13 cellular contexts compared by ENCODE assay signal in genomic region chr2:1714291-1715064, GRCh38. TPM values are rescaled to one million over a fixed set of nuclear protein-coding genes. Genes with fewer than 3 reads are reported as not detected.
DNase-seq lines count a peak whose midpoint lies in the region; ATAC-seq and TF ChIP-seq lines count a peak whose summit lies in the region.
"Had no signal": no experiment of that assay in that cellular context is flagged by ENCODE, and none has a peak within 500 bp of the region (broad histone marks: within the 10 kb centered on the region; RNA-seq: fewer than 3 reads in every experiment).

No MANE protein-coding gene starts in this region.

- no peaks in the 10 kb centered on the region for H3K27me3 ChIP-seq in H9 (ENCODE audit: insufficient read depth, low read length)
- H3K27me3 ChIP-seq in stomach: peaks cover 0 to 5% (median 0%) of the 10 kb centered on the region in 3 donors
- no peaks in the 10 kb centered on the region for H3K27me3 ChIP-seq in upper lobe of left lung

- no peak overlapping the region for H3K4me2 ChIP-seq in H9 (ENCODE audit: insufficient read depth, insufficient read length, low read length)

- no peak for TF ChIP-seq CTCF in H9 (conservative IDR thresholded peaks at IDR 0.05)
- TF ChIP-seq CTCF in chondrocyte (IDR thresholded peaks at IDR 0.05): no peak
- TF ChIP-seq CTCF in nephron (IDR thresholded peaks at IDR 0.05; ENCODE audit: unreplicated experiment in 3 of 3): no peak
- TF ChIP-seq CTCF in stomach (IDR thresholded peaks at IDR 0.05): no peak
- TF ChIP-seq CTCF in GM10266 (IDR thresholded peaks at IDR 0.05; ENCODE audit: control insufficient read depth, insufficient read depth, low read depth, missing control alignments): no peak
- TF ChIP-seq CTCF in upper lobe of left lung (IDR thresholded peaks at IDR 0.05): no peak
- TF ChIP-seq CTCF in omental fat pad (IDR thresholded peaks at IDR 0.05): no peak

- peaks cover 14% of the 10 kb centered on the region for H3K79me1 ChIP-seq in H9 (ENCODE audit: insufficient read depth, low read depth, low read length, poor library complexity, severe bottlenecking)

- no peak overlapping the region for H2BK15ac ChIP-seq in H9 (ENCODE audit: low read depth, low read length)

- H3K36me3 Mint-ChIP-seq in H9 (ENCODE audit: insufficient read depth in 1 of 3, low read depth in 3 of 3): peaks cover 0 to 2% (median 0%) of the 10 kb centered on the region in 3 experiments; a peak in 3 of 7 replicates
- no peaks in the 10 kb centered on the region for H3K36me3 Mint-ChIP-seq in chondrocyte (ENCODE audit: low read depth)
- peaks cover 4% of the 10 kb centered on the region for H3K36me3 Mint-ChIP-seq in nephron (ENCODE audit: low read depth)
- H3K36me3 Mint-ChIP-seq: CD8-positive, alpha-beta memory T cell had no signal

- no peak overlapping the region for H3K18ac ChIP-seq in H9 (ENCODE audit: insufficient read length, low read depth, low read length)

- H2AK5ac ChIP-seq in H9 (ENCODE audit: insufficient read length, low read length): no peak overlapping the region

- H3K27me3 Mint-ChIP-seq in H9 (ENCODE audit: low read depth) (peaks cover 2% of the 10 kb centered on the region; the same call in 1 of the 2 replicates), chondrocyte (ENCODE audit: low read depth) (no peaks in the 10 kb centered on the region), nephron (ENCODE audit: low read depth) (no peaks in the 10 kb centered on the region)
- H3K27me3 Mint-ChIP-seq: activated CD4-positive, alpha-beta T cell treated with anti-CD3 and anti-CD28 coated beads, Interleukin-2, amount 10 ng/mL, durations not matched to agents 24 days and 14 days had no signal

- no peak overlapping the region for H3K23ac ChIP-seq in H9 (ENCODE audit: insufficient read length, low read depth, low read length)

- H3K9me3 ChIP-seq in H9 (ENCODE audit: control insufficient read depth, low read depth, low read length): no peaks in the 10 kb centered on the region
- no peaks in the 10 kb centered on the region for H3K9me3 ChIP-seq in stomach
- no peaks in the 10 kb centered on the region for H3K9me3 ChIP-seq in upper lobe of left lung

- H3K4ac ChIP-seq in H9 (ENCODE audit: low read depth, low read length): no peak overlapping the region

- no peak overlapping the region for H2BK5ac ChIP-seq in H9 (ENCODE audit: insufficient read length, low read length)

- no peaks in the 10 kb centered on the region for H3K23me2 ChIP-seq in H9 (ENCODE audit: insufficient read length, low read depth, low read length, poor library complexity, severe bottlenecking)

- H2BK12ac ChIP-seq in H9 (ENCODE audit: insufficient read length, low read depth, low read length): no peak overlapping the region

- H3K56ac ChIP-seq in H9 (ENCODE audit: insufficient read length, low read depth, low read length): no peak overlapping the region

- H3K9me3 Mint-ChIP-seq in H9 (no peaks in the 10 kb centered on the region; a peak in 1 of 5 replicates), chondrocyte (ENCODE audit: low read depth) (no peaks in the 10 kb centered on the region), nephron (no peaks in the 10 kb centered on the region)
- H3K9me3 Mint-ChIP-seq: activated CD4-positive, alpha-beta T cell treated with anti-CD3 and anti-CD28 coated beads, Interleukin-2, amount 10 ng/mL, durations not matched to agents 24 days and 14 days had no signal

- H3K4me3 Mint-ChIP-seq in H9 (no peak overlapping the region), chondrocyte (ENCODE audit: unreplicated experiment) (no peak overlapping the region), nephron (peak overlapping the region in 1 of 3 experiments; percentile 39)
- H3K4me3 Mint-ChIP-seq: activated CD4-positive, alpha-beta T cell treated with anti-CD3 and anti-CD28 coated beads, Interleukin-2, amount 10 ng/mL, durations not matched to agents 24 days and 14 days had no signal

- H3K4me1 Mint-ChIP-seq in H9 (peaks cover 27 to 33% of the 10 kb centered on the region in 2 experiments), chondrocyte (ENCODE audit: low read depth) (peaks cover 55% of the 10 kb centered on the region), nephron (peaks cover 62% of the 10 kb centered on the region)
- H3K4me1 Mint-ChIP-seq: activated CD4-positive, alpha-beta T cell treated with anti-CD3 and anti-CD28 coated beads, Interleukin-2, amount 10 ng/mL, durations not matched to agents 24 days and 14 days; CD8-positive, alpha-beta memory T cell had no signal

- no peak for TF ChIP-seq EP300 in stomach (IDR thresholded peaks at IDR 0.05)
- TF ChIP-seq EP300 in upper lobe of left lung (IDR thresholded peaks at IDR 0.05): no peak

- H3K4me3 ChIP-seq in stomach (no peak overlapping the region), upper lobe of left lung (no peak overlapping the region)

- no peak overlapping the region for H4K5ac ChIP-seq in H9 (ENCODE audit: insufficient read length, low read depth, low read length)

- no peak for DNase-seq in H9
- DNase-seq in chondrocyte (ENCODE audit: low spot score): no peak
- no peak for DNase-seq in stomach
- no peak for DNase-seq in GM10266 (ENCODE audit: extremely low spot score)
- no peak for DNase-seq in superior temporal gyrus (ENCODE audit: extremely low spot score)
- no peak for DNase-seq in upper lobe of left lung
- no peak for DNase-seq in omental fat pad (ENCODE audit: low spot score)
- DNase-seq: activated CD4-positive, alpha-beta T cell treated with anti-CD3 and anti-CD28 coated beads, Interleukin-2, amount 10 ng/mL, durations not matched to agents 24 days and 14 days; activated gamma-delta T cell treated with Interleukin-2 at 50 U/mL for 16 hours; CD8-positive, alpha-beta memory T cell; NCI-H1436 treated with DMSO at 0.1 percent for 48 hours had no signal

- WGBS in H9 (ENCODE audit: extremely low coverage, insufficient read length, low lambda C conversion rate): no CpG with 5 or more reads among the region's 17 CpGs
- WGBS in stomach, 5 donors: 69 to 83% (median 81%) methylated on average over 17 of the region's 17 CpGs
- WGBS in upper lobe of left lung, 2 donors: 77 to 83% methylated on average over 12 to 17 of the region's 17 CpGs

- no peak overlapping the region for H2BK120ac ChIP-seq in H9 (ENCODE audit: low read depth, low read length, poor library complexity, severe bottlenecking)

- H3K14ac ChIP-seq in H9 (ENCODE audit: insufficient read depth, low read length): no peak overlapping the region; the same call in 1 of the 2 replicates

- H3K9ac ChIP-seq in H9 (ENCODE audit: extremely low read depth, insufficient read length, low read length): no peak overlapping the region
- H3K9ac ChIP-seq: parathyroid adenoma had no signal

- H3K36me3 ChIP-seq in stomach (no peaks in the 10 kb centered on the region), upper lobe of left lung (no peaks in the 10 kb centered on the region)

- no peaks in the 10 kb centered on the region for H4K20me1 ChIP-seq in H9 (ENCODE audit: control insufficient read depth, insufficient read depth, insufficient read length)

- no peak overlapping the region for H4K8ac ChIP-seq in H9 (replicated peaks; ENCODE audit: insufficient read length, low read depth, low read length)

- peak overlapping the region in 2 of 3 experiments; percentile 20 to 71; a peak in 3 of 7 replicates for H3K27ac Mint-ChIP-seq in H9
- H3K27ac Mint-ChIP-seq in chondrocyte (ENCODE audit: unreplicated experiment): peak overlapping the region; percentile 70
- H3K27ac Mint-ChIP-seq in nephron: peak overlapping the region; percentile 79 to 88 (median 85)
- H3K27ac Mint-ChIP-seq: activated CD4-positive, alpha-beta T cell treated with anti-CD3 and anti-CD28 coated beads, Interleukin-2, amount 10 ng/mL, durations not matched to agents 24 days and 14 days; CD8-positive, alpha-beta memory T cell had no signal

- H4K91ac ChIP-seq in H9 (ENCODE audit: insufficient read length, low read depth, low read length): no peak overlapping the region

- H2BK20ac ChIP-seq in H9 (ENCODE audit: low read depth, low read length, poor library complexity, severe bottlenecking): no peak overlapping the region

- TF ChIP-seq POLR2A in stomach (IDR thresholded peaks at IDR 0.05) (no peak), upper lobe of left lung (IDR thresholded peaks at IDR 0.05) (no peak)

- no peak overlapping the region for H3T11ph ChIP-seq in H9 (ENCODE audit: low read length)

- intact Hi-C loops in stomach (cut with DNase I; ENCODE audit: low total_unique reads): no loop called here

- no peaks in the 10 kb centered on the region for H3K4me1 ChIP-seq in H9 (ENCODE audit: insufficient read depth, low read length)
- H3K4me1 ChIP-seq in stomach: peaks cover 0 to 45% (median 21%) of the 10 kb centered on the region in 4 donors
- peaks cover 10 to 22% (median 17%) of the 10 kb centered on the region in 4 donors for H3K4me1 ChIP-seq in upper lobe of left lung
- H3K4me1 ChIP-seq: parathyroid adenoma had no signal

- peaks cover 10% of the 10 kb centered on the region; the same call in 1 of the 2 replicates for H3K79me2 ChIP-seq in H9 (ENCODE audit: insufficient read depth, low read length)
- H3K79me2 ChIP-seq: parathyroid adenoma had no signal

- H3K27ac ChIP-seq in H9 (ENCODE audit: insufficient read length, low read depth, low read length) (no peak overlapping the region), stomach (peak overlapping the region; percentile 17 to 62 (median 28)), upper lobe of left lung (peak overlapping the region in 2 of 4 donors; percentile 0 to 17)
- H3K27ac ChIP-seq: parathyroid adenoma had no signal

- ATAC-seq in upper lobe of left lung (ENCODE audit: low FRiP score in 2 of 2) (no peak), omental fat pad (ENCODE audit: low FRiP score) (no peak)

- no peak overlapping the region for H2AFZ ChIP-seq in H9 (ENCODE audit: low read length)
- H2AFZ ChIP-seq: parathyroid adenoma had no signal

RNA-seq across cellular contexts. Expression of gene PXDN, which starts 29.8 kb away (rescaled TPM):
- 140 and 146 TPM in 2 replicates for total RNA-seq in H9 (2021)
- 499 to 576 TPM (median 571 TPM) in 3 replicates for total RNA-seq in chondrocyte
- 10 to 100 TPM; 24.9 to 71.6 (median 42.0) TPM for total RNA-seq in stomach
- 1 to 10 TPM; 3.3 to 8.0 (median 5.0) TPM for polyA plus RNA-seq in stomach
- 10 to 100 TPM; 20.8 to 65.6 (median 38.5) TPM for total RNA-seq in upper lobe of left lung
- total RNA-seq in omental fat pad: 100 to 1,000 TPM in 2 of 4 donors, 10 to 100 TPM in 2; 81.2 to 228 (median 112) TPM
